Comparison of ENCODE assay signal across 9 cellular contexts in the genomic region with DNA sequence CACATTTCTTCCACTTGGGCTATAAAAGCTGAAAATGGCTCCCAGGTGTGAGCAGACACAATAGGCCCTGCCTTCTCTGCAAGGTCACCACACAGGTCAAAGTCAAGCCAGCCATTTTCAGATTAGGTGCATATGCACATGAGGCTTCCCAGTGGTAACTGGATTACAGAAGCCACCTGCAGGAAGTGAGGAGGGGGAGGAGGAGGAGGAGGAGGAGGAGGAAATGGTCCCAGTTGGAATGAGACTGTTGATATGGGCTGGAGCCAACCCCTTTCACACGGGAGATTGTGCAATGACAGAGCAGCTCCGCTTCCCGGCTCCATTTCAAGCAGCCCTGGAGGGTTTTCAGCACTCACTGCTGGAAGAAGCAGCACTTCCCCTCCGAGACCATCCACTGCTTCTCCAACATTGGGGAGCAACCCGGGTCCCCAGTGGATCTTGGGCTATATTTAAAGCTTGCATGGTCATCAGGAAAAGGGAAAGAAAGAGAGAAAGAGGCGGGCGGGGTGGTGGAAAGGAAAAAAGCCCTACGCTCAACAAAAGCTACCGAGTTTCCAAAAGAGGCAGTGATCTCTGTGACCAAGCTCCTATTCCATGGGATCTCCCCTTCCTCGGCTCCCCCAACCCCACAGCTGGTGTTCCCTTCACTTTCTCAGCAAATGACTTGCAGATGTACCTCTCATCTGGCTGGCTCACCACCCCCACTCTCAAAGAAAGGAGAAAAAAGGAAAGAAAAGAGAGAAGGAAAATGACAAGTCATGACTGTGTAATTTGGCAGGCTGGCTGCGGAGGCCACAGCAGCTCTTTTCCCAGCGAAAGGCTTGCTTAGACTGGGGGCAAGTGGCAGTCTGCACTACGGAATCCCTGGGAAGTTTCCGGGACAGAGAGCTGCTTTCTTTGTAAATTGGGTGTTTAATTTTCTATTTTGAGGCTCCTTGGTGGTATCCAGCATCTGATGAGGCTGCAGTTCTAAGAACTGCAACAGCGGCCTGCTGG. TPM values are rescaled to one million over a fixed set of nuclear protein-coding genes. Genes with fewer than 3 reads are reported as not detected.
DNase-seq lines count a peak whose midpoint lies in the region; ATAC-seq, FAIRE-seq and TF ChIP-seq lines count a peak whose summit lies in the region.
"Had no signal": no experiment of that assay in that cellular context is flagged by ENCODE, and none has a peak within 500 bp of the region (broad histone marks: within the 10 kb centered on the region; RNA-seq: fewer than 3 reads in every experiment).

No MANE protein-coding gene starts in this region.

- H3K27ac ChIP-seq in K562 (ENCODE audit: extremely low read depth, low read depth, low read length) = no peak overlapping the region
- peak overlapping the region; percentile 97 for H3K27ac ChIP-seq in iPS-20b (ENCODE audit: low read length)
- H3K27ac ChIP-seq in stomach smooth muscle (ENCODE audit: low read length) = peak overlapping the region; percentile 58

- no peak for TF ChIP-seq POLR2A in K562 (conservative IDR thresholded peaks at IDR 0.05)

- H3K9me1 ChIP-seq in K562 (ENCODE audit: control insufficient read depth, insufficient read depth, low read length) = no peaks in the 10 kb centered on the region

- H3K4me3 ChIP-seq in K562 = no peak overlapping the region
- H3K4me3 ChIP-seq in iPS-20b (ENCODE audit: low read length) = peak overlapping the region; percentile 60
- H3K4me3 ChIP-seq in stomach smooth muscle (ENCODE audit: low read length in 2 of 2) = peak overlapping the region; percentile 19 to 54

- TF ChIP-seq EP300 in K562 (IDR thresholded peaks at IDR 0.05; ENCODE audit: low read length) = no peak

- H3K9me3 ChIP-seq in K562 (replicated peaks; ENCODE audit: control insufficient read depth, insufficient read depth, low read depth, low read length) (no peaks in the 10 kb centered on the region), iPS-20b (ENCODE audit: insufficient read depth, low read depth, low read length) (no peaks in the 10 kb centered on the region), stomach smooth muscle (ENCODE audit: control insufficient read depth in 2 of 2, low read length in 2 of 2) (no peaks in the 10 kb centered on the region)

- H3K79me2 ChIP-seq in K562 (ENCODE audit: control insufficient read depth, insufficient read depth, low read length) = no peaks in the 10 kb centered on the region

- H3K4me1 ChIP-seq in K562 (replicated peaks in 1 of 2; ENCODE audit: control insufficient read depth in 2 of 2, insufficient read depth in 2 of 2, low read length in 2 of 2) (no peaks in the 10 kb centered on the region), iPS-20b (ENCODE audit: insufficient read depth, low read length) (peaks cover 53% of the 10 kb centered on the region), stomach smooth muscle (ENCODE audit: control insufficient read depth, insufficient read depth, low read length) (peaks cover 88% of the 10 kb centered on the region)

- CTCF ChIA-PET in K562 (lab: Yijun Ruan, JAX; ENCODE audit: low intra/inter-chr PET ratio) = no interaction called here
- CTCF ChIA-PET in activated naive CD4-positive, alpha-beta T cell treated with anti-CD3 and anti-CD28 coated beads for 36 hours (lab: Charles Lee) = no interaction called here

- H3K27ac Mint-ChIP-seq in activated T-cell treated with anti-CD3 and anti-CD28 coated beads, Interleukin-2, amount 50 U/mL, for 24 hours = peak overlapping the region; percentile 15
- no peak overlapping the region for H3K27ac Mint-ChIP-seq in activated naive CD4-positive, alpha-beta T cell treated with anti-CD3 and anti-CD28 coated beads for 36 hours
- H3K27ac Mint-ChIP-seq: activated B cell treated with CpG ODN at 0.5 μM for 24 hours had no signal

- peaks cover 35% of the 10 kb centered on the region for H3K4me1 Mint-ChIP-seq in activated T-cell treated with anti-CD3 and anti-CD28 coated beads, Interleukin-2, amount 50 U/mL, for 24 hours (ENCODE audit: low read depth)
- peaks cover 21% of the 10 kb centered on the region for H3K4me1 Mint-ChIP-seq in activated naive CD4-positive, alpha-beta T cell treated with anti-CD3 and anti-CD28 coated beads for 36 hours (ENCODE audit: low read depth)

- no peak for TF ChIP-seq CTCF in K562 (IDR thresholded peaks at IDR 0.05 in 2 of 3, conservative IDR thresholded peaks at IDR 0.05 in 1 of 3; ENCODE audit: insufficient read depth in 2 of 3, low read depth in 1 of 3, low read length in 3 of 3)

- no peak overlapping the region for H3K9ac ChIP-seq in K562 (ENCODE audit: insufficient read depth in 1 of 2, low read depth in 2 of 2, low read length in 2 of 2)
- peak overlapping the region; percentile 88 for H3K9ac ChIP-seq in iPS-20b (ENCODE audit: low read depth, low read length)
- peak overlapping the region; percentile 36 to 39 for H3K9ac ChIP-seq in stomach smooth muscle (ENCODE audit: low read length in 2 of 2)

- H2AFZ ChIP-seq in K562 (ENCODE audit: low read depth, low read length) = no peak overlapping the region

- peaks cover 57% of the 10 kb centered on the region for H3K36me3 Mint-ChIP-seq in activated T-cell treated with anti-CD3 and anti-CD28 coated beads, Interleukin-2, amount 50 U/mL, for 24 hours (ENCODE audit: low read depth)
- peaks cover 5% of the 10 kb centered on the region for H3K36me3 Mint-ChIP-seq in activated naive CD4-positive, alpha-beta T cell treated with anti-CD3 and anti-CD28 coated beads for 36 hours (ENCODE audit: low read depth)

- no peak overlapping the region for H3K4me2 ChIP-seq in K562 (ENCODE audit: insufficient read depth, low read length)

- no peaks in the 10 kb centered on the region for H3K27me3 Mint-ChIP-seq in activated T-cell treated with anti-CD3 and anti-CD28 coated beads, Interleukin-2, amount 50 U/mL, for 24 hours
- no peaks in the 10 kb centered on the region for H3K27me3 Mint-ChIP-seq in activated naive CD4-positive, alpha-beta T cell treated with anti-CD3 and anti-CD28 coated beads for 36 hours (ENCODE audit: low read depth)
- H3K27me3 Mint-ChIP-seq: activated B cell treated with CpG ODN at 0.5 μM for 24 hours had no signal

- H3K36me3 ChIP-seq in K562 (ENCODE audit: control insufficient read depth, insufficient read depth, low read length) = no peaks in the 10 kb centered on the region
- peaks cover 56% of the 10 kb centered on the region; the same call in 1 of the 2 replicates for H3K36me3 ChIP-seq in iPS-20b (ENCODE audit: insufficient read depth, low read depth, low read length)
- H3K36me3 ChIP-seq in stomach smooth muscle (ENCODE audit: control insufficient read depth in 2 of 2, insufficient read depth in 2 of 2, low read length in 2 of 2) = peaks cover 6 to 9% of the 10 kb centered on the region in 2 donors

- no peak for TF ChIP-seq RAD21 in K562 (CRISPR knock-in tag; conservative IDR thresholded peaks at IDR 0.05 in 1 of 2, IDR thresholded peaks at IDR 0.05 in 1 of 2)

- H3K4me3 Mint-ChIP-seq in activated T-cell treated with anti-CD3 and anti-CD28 coated beads, Interleukin-2, amount 50 U/mL, for 24 hours = no peak overlapping the region
- H3K4me3 Mint-ChIP-seq in activated naive CD4-positive, alpha-beta T cell treated with anti-CD3 and anti-CD28 coated beads for 36 hours = no peak overlapping the region
- H3K4me3 Mint-ChIP-seq: activated B cell treated with CpG ODN at 0.5 μM for 24 hours had no signal

- DNase-seq in activated T-cell treated with anti-CD3 and anti-CD28 coated beads, Interleukin-2, amount 50 U/mL, for 24 hours = no peak
- DNase-seq in activated T-cell treated with anti-CD3 and anti-CD28 coated beads for 4 hours (no peak), K562 (ENCODE audit: extremely low read depth in 1 of 4, low spot score in 3 of 4) (peak in 1 of 4 experiments; percentile 2)
- DNase-seq in activated naive CD4-positive, alpha-beta T cell treated with anti-CD3 and anti-CD28 coated beads for 36 hours = no peak
- DNase-seq: activated B cell treated with CpG ODN at 0.5 μM for 24 hours had no signal

- 10% methylated on average over 13 of the region's 15 CpGs for WGBS in K562 (ENCODE audit: insufficient coverage, low coverage, missing lambda C conversion rate)

- no peaks in the 10 kb centered on the region for H4K20me1 ChIP-seq in K562 (replicated peaks; ENCODE audit: control insufficient read depth, insufficient read depth, low read length)

- ATAC-seq in K562 (no peak; the same call in 2 of the 3 replicates), GM18873 (IDR thresholded peaks at IDR 0.05; ENCODE audit: low FRiP score, unreplicated experiment) (no peak), GM21737 (IDR thresholded peaks at IDR 0.05; ENCODE audit: unreplicated experiment) (no peak)

- POLR2A ChIA-PET in K562 (lab: Yijun Ruan, JAX) = interaction anchor here (0.6 to 0.7 kb wide), 3 partner anchors 29 to 342 kb away, joined by 3 read pairs; no protein-coding TSS in a partner anchor

- in situ Hi-C loops in K562 (cut with MboI) = no loop called here

- no TSS peak for BruUV-seq in K562 (replicated peaks; lab: Mats Ljungman, UMichigan)

- H3K9me3 Mint-ChIP-seq in activated T-cell treated with anti-CD3 and anti-CD28 coated beads, Interleukin-2, amount 50 U/mL, for 24 hours = no peaks in the 10 kb centered on the region
- no peaks in the 10 kb centered on the region for H3K9me3 Mint-ChIP-seq in activated naive CD4-positive, alpha-beta T cell treated with anti-CD3 and anti-CD28 coated beads for 36 hours
- H3K9me3 Mint-ChIP-seq: activated B cell treated with CpG ODN at 0.5 μM for 24 hours had no signal

- no peak for FAIRE-seq in K562 (lab: Jason Lieb, UNC)

- intact Hi-C loops in K562 (cut with micrococcal nuclease) = no loop called here
- intact Hi-C loops in activated naive CD4-positive, alpha-beta T cell treated with anti-CD3 and anti-CD28 coated beads for 36 hours (cut with micrococcal nuclease) = no loop called here

- peaks cover 0 to 27% of the 10 kb centered on the region in 2 experiments; a peak in 4 of 5 replicates for H3K27me3 ChIP-seq in K562 (ENCODE audit: control insufficient read depth in 2 of 2, insufficient read depth in 2 of 2, low read length in 2 of 2)
- no peaks in the 10 kb centered on the region for H3K27me3 ChIP-seq in iPS-20b (ENCODE audit: insufficient read depth, low read length)
- H3K27me3 ChIP-seq in stomach smooth muscle (ENCODE audit: control insufficient read depth in 1 of 2, insufficient read depth in 2 of 2, low read length in 2 of 2) = no peaks in the 10 kb centered on the region

RNA-seq across cellular contexts. Expression of gene LRIG1, which starts 58.3 kb away (rescaled TPM):
- 0.12 TPM in 1 of 2 replicates, not detected in the other for total RNA-seq in K562 (2011; cell fraction: chromatin; rRNA removed; ENCODE audit: low replicate concordance)
- 0.17 and 0.26 TPM in 2 replicates for total RNA-seq in K562 (2011; cell fraction: nucleolus; rRNA removed)
- total RNA-seq in K562 (2011; cell fraction: nucleoplasm; rRNA removed) = 0.37 and 1.6 TPM in 2 replicates
- total RNA-seq in K562 (2014; rRNA removed) (0.16 and 0.18 TPM in 2 replicates), K562 (2014; rRNA removed; fragmentation: Illumina TruSeq; extraction: Trizol) (not detected in 2 replicates), K562 (2015; rRNA removed; fragmentation: Illumina TruSeq; extraction: Trizol) (not detected in 2 replicates), K562 (2021) (0.29 and 0.38 TPM in 2 replicates)
- polyA plus RNA-seq in K562 (2011; rRNA removed) (0.01 TPM in 1 of 2 replicates, not detected in the other), K562 (2014; fragmentation: Illumina TruSeq; extraction: Trizol) (0.06 and 0.07 TPM in 2 replicates), K562 (2014; fragmentation: Nextera tagmentation; extraction: Ambion mirVana) (under 1 TPM; 0.06 to 0.18 TPM), K562 (2014; rRNA removed) (0.05 and 0.08 TPM in 2 replicates)
- polyA plus RNA-seq in K562 (2011; cell fraction: cytosol; rRNA removed) = 0.01 TPM in 1 of 2 replicates, not detected in the other
- polyA plus RNA-seq in K562 (2011; cell fraction: nucleus; rRNA removed) = 0.09 TPM in 1 of 2 replicates, not detected in the other
- 0.13 and 0.46 TPM in 2 replicates for polyA plus RNA-seq in K562 (2012)
- 0.49 TPM in 1 of 2 replicates, not detected in the other for polyA minus RNA-seq in K562 (2011; rRNA and poly(A)+ RNA removed)
- not detected in 2 replicates for polyA minus RNA-seq in K562 (2011; cell fraction: cytosol; rRNA and poly(A)+ RNA removed)
- not detected in 2 replicates for polyA minus RNA-seq in K562 (2011; cell fraction: nucleus; rRNA and poly(A)+ RNA removed)
- total RNA-seq in activated naive CD4-positive, alpha-beta T cell treated with anti-CD3 and anti-CD28 coated beads for 36 hours = 10 to 100 TPM; 18.3 to 19.0 TPM

Comparison
In these comparisons a context has a peak if more than half of its experiments do, and no peak if none do; other contexts are left out.
1. H3K9ac ChIP-seq: peak in iPS-20b (single experiment) and stomach smooth muscle (2 of 2); none in K562 (0 of 2).
2. RNA of gene LRIG1, which starts 58.3 kb away (total RNA-seq): 18.3 to 19.0 TPM in activated naive CD4-positive, alpha-beta T cell treated with anti-CD3 and anti-CD28 coated beads for 36 hours; 0.12 to 1.6 TPM in K562; every median in the first group is over 4 times any median in the second.